8 cellular contexts compared by ENCODE assay signal in the genomic region with DNA sequence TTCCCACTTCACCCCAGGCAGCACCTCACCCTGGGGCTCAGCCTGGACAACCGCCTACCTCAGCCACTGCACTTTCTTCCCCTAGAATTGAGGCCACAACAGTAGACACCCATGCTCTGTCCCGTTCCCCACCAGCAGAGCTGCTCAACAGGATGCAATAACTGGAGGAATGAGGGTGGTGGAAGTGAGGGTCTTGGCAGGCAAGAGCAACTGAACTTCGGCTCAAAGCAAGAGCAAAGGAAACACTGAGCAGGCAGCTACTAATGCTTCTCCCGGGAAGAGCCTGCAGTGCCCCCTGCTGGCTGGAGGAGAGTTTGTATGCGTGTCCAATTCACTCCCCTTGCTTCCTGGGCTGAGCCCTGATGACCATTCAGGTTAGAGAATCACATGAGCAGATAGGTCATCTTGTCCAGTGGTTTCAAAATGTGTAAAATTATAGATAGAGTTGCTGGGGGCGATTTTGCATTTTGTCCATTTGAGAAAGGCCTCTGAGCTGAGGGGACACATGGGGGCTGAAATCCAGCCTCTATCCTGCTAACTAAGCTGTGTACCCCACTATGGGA. TPM values are rescaled to one million over a fixed set of nuclear protein-coding genes. Genes with fewer than 3 reads are reported as not detected.
A peak's percentile ranks its signal among the peaks of the same experiment; 100 is the strongest.
DNase-seq lines count a peak whose midpoint lies in the region; ATAC-seq, FAIRE-seq and TF ChIP-seq lines count a peak whose summit lies in the region.

No MANE protein-coding gene starts in this region.

- H3K9me3 ChIP-seq in CD4-positive, alpha-beta memory T cell (ENCODE audit: control insufficient read depth in 1 of 2, low read length in 2 of 2), result no peaks in the 10 kb centered on the region
- no peaks in the 10 kb centered on the region for H3K9me3 ChIP-seq in endothelial cell of umbilical vein (replicated peaks; ENCODE audit: control insufficient read depth, insufficient read depth, low read length)

- H3K4me1 Mint-ChIP-seq in CD4-positive, alpha-beta memory T cell, result peaks cover 4 to 11% (median 8%) of the 10 kb centered on the region in 4 donors
- H3K4me1 Mint-ChIP-seq in activated CD4-positive, alpha-beta memory T cell treated with anti-CD3 and anti-CD28 coated beads for 36 hours (ENCODE audit: low read depth), result peaks cover 16% of the 10 kb centered on the region
- peaks cover 0 to 11% (median 6%) of the 10 kb centered on the region in 3 donors for H3K4me1 Mint-ChIP-seq in naive B cell
- peaks cover 5% of the 10 kb centered on the region for H3K4me1 Mint-ChIP-seq in stimulated activated naive CD8-positive, alpha-beta T cell treated with anti-CD3 and anti-CD28 coated beads, Interleukin-15, Interleukin-2, amounts not matched to agents 100 ng/mL and 50 ng/mL, for 24 hours (ENCODE audit: low read depth)

- H3K27me3 ChIP-seq in CD4-positive, alpha-beta memory T cell (ENCODE audit: insufficient read depth, low read length), result no peaks in the 10 kb centered on the region
- peaks cover 10 to 14% of the 10 kb centered on the region in 2 experiments for H3K27me3 ChIP-seq in endothelial cell of umbilical vein (ENCODE audit: control insufficient read depth in 2 of 2, insufficient read depth in 2 of 2, low read length in 2 of 2)

- peak overlapping the region in 3 of 8 donors; percentile 41 to 74 (median 48) for H3K4me3 Mint-ChIP-seq in CD4-positive, alpha-beta memory T cell
- no peak overlapping the region for H3K4me3 Mint-ChIP-seq in activated CD4-positive, alpha-beta memory T cell treated with anti-CD3 and anti-CD28 coated beads for 36 hours
- no peak overlapping the region for H3K4me3 Mint-ChIP-seq in naive B cell
- no peak overlapping the region for H3K4me3 Mint-ChIP-seq in stimulated activated naive CD8-positive, alpha-beta T cell treated with anti-CD3 and anti-CD28 coated beads, Interleukin-15, Interleukin-2, amounts not matched to agents 100 ng/mL and 50 ng/mL, for 24 hours

- no peaks in the 10 kb centered on the region for H3K79me2 ChIP-seq in endothelial cell of umbilical vein (ENCODE audit: control insufficient read depth, insufficient read depth, low read length)

- H3K9ac ChIP-seq in endothelial cell of umbilical vein (replicated peaks; ENCODE audit: extremely low read depth, insufficient read depth, low read length), result no peak overlapping the region

- no peaks in the 10 kb centered on the region for H3K36me3 Mint-ChIP-seq in CD4-positive, alpha-beta memory T cell
- no peaks in the 10 kb centered on the region for H3K36me3 Mint-ChIP-seq in activated CD4-positive, alpha-beta memory T cell treated with anti-CD3 and anti-CD28 coated beads for 36 hours
- no peaks in the 10 kb centered on the region for H3K36me3 Mint-ChIP-seq in naive B cell
- H3K36me3 Mint-ChIP-seq in stimulated activated naive CD8-positive, alpha-beta T cell treated with anti-CD3 and anti-CD28 coated beads, Interleukin-15, Interleukin-2, amounts not matched to agents 100 ng/mL and 50 ng/mL, for 24 hours (ENCODE audit: low read depth), result no peaks in the 10 kb centered on the region

- no peaks in the 10 kb centered on the region for H3K36me3 ChIP-seq in CD4-positive, alpha-beta memory T cell (ENCODE audit: insufficient read depth, low read length)
- H3K36me3 ChIP-seq in endothelial cell of umbilical vein (ENCODE audit: control insufficient read depth in 2 of 2, extremely low read depth in 1 of 2, insufficient read depth in 2 of 2, low read length in 2 of 2), result no peaks in the 10 kb centered on the region

- peaks cover 0 to 2% (median 0%) of the 10 kb centered on the region in 8 donors for H3K9me3 Mint-ChIP-seq in CD4-positive, alpha-beta memory T cell
- no peaks in the 10 kb centered on the region for H3K9me3 Mint-ChIP-seq in activated CD4-positive, alpha-beta memory T cell treated with anti-CD3 and anti-CD28 coated beads for 36 hours
- H3K9me3 Mint-ChIP-seq in naive B cell, result no peaks in the 10 kb centered on the region
- no peaks in the 10 kb centered on the region for H3K9me3 Mint-ChIP-seq in stimulated activated naive CD8-positive, alpha-beta T cell treated with anti-CD3 and anti-CD28 coated beads, Interleukin-15, Interleukin-2, amounts not matched to agents 100 ng/mL and 50 ng/mL, for 24 hours

- peaks cover 5% of the 10 kb centered on the region for H3K4me1 ChIP-seq in CD4-positive, alpha-beta memory T cell (ENCODE audit: insufficient read depth, low read length)
- no peaks in the 10 kb centered on the region for H3K4me1 ChIP-seq in endothelial cell of umbilical vein (ENCODE audit: control insufficient read depth, extremely low read depth, insufficient read depth, low read length)

- CTCF ChIA-PET in CD4-positive, alpha-beta memory T cell (lab: Charles Lee; ENCODE audit: partially characterized antibody), result interaction anchor here (0.7 to 12.4 kb wide), 31 partner anchors 9 to 560 kb away, joined by 3 to 280 read pairs (median 6); a partner anchor contains a TSS
- CTCF ChIA-PET in HEK293T (lab: Yijun Ruan, JAX) (interaction anchor here (0.5 to 5.0 kb wide), 24 partner anchors 9 to 503 kb away, joined by 3 to 79 read pairs (median 4); a partner anchor contains a TSS), endothelial cell of umbilical vein (lab: Charles Lee) (interaction anchor here (0.6 to 9.7 kb wide), 37 partner anchors 8 to 559 kb away, joined by 3 to 440 read pairs (median 4); a partner anchor contains a TSS)
- CTCF ChIA-PET in activated CD4-positive, alpha-beta memory T cell treated with anti-CD3 and anti-CD28 coated beads for 36 hours (lab: Charles Lee), result interaction anchor here (0.6 to 9.8 kb wide), 43 partner anchors 10 to 560 kb away, joined by 3 to 383 read pairs (median 5); a partner anchor contains a TSS

- peaks cover 2 to 7% of the 10 kb centered on the region in 2 donors for H3K27me3 Mint-ChIP-seq in CD4-positive, alpha-beta memory T cell
- H3K27me3 Mint-ChIP-seq in activated CD4-positive, alpha-beta memory T cell treated with anti-CD3 and anti-CD28 coated beads for 36 hours, result peaks cover 12% of the 10 kb centered on the region
- peaks cover 14 to 48% (median 27%) of the 10 kb centered on the region in 3 donors for H3K27me3 Mint-ChIP-seq in naive B cell
- peaks cover 5% of the 10 kb centered on the region for H3K27me3 Mint-ChIP-seq in stimulated activated naive CD8-positive, alpha-beta T cell treated with anti-CD3 and anti-CD28 coated beads, Interleukin-15, Interleukin-2, amounts not matched to agents 100 ng/mL and 50 ng/mL, for 24 hours

- H3K27ac Mint-ChIP-seq in CD4-positive, alpha-beta memory T cell, result peak overlapping the region in 2 of 7 donors; percentile 12 to 18
- H3K27ac Mint-ChIP-seq in activated CD4-positive, alpha-beta memory T cell treated with anti-CD3 and anti-CD28 coated beads for 36 hours, result no peak overlapping the region
- peak overlapping the region in 1 of 6 donors; percentile 79 for H3K27ac Mint-ChIP-seq in naive B cell
- peak overlapping the region; percentile 9 for H3K27ac Mint-ChIP-seq in stimulated activated naive CD8-positive, alpha-beta T cell treated with anti-CD3 and anti-CD28 coated beads, Interleukin-15, Interleukin-2, amounts not matched to agents 100 ng/mL and 50 ng/mL, for 24 hours

- no peak overlapping the region for H3K4me2 ChIP-seq in endothelial cell of umbilical vein (ENCODE audit: insufficient read depth, low read length)

- H3K27ac ChIP-seq in CD4-positive, alpha-beta memory T cell (ENCODE audit: low read depth, low read length), result no peak overlapping the region
- no peak overlapping the region for H3K27ac ChIP-seq in endothelial cell of umbilical vein (ENCODE audit: insufficient read depth, low read depth, low read length)

- no peaks in the 10 kb centered on the region for H3K9me1 ChIP-seq in endothelial cell of umbilical vein (replicated peaks; ENCODE audit: control insufficient read depth, extremely low read depth, insufficient read depth, low read length)

- ATAC-seq in naive B cell (ENCODE audit: low read depth in 2 of 2) (peak; percentile 49 to 52), GM18870 (IDR thresholded peaks at IDR 0.05; ENCODE audit: unreplicated experiment) (no peak)

- intact Hi-C loops in CD4-positive, alpha-beta memory T cell (cut with micrococcal nuclease), result loop anchor here (1.0 kb wide), 3 partner anchors 52 to 560 kb away; no protein-coding TSS in a partner anchor
- intact Hi-C loops in activated CD4-positive, alpha-beta memory T cell treated with anti-CD3 and anti-CD28 coated beads for 36 hours (cut with micrococcal nuclease), result loop anchor here (1.0 kb wide), 1 partner anchor 52 kb away; no protein-coding TSS in a partner anchor
- intact Hi-C loops in endothelial cell of umbilical vein (cut with micrococcal nuclease), result loop anchor here (1.0 kb wide), 1 partner anchor 52 kb away; no protein-coding TSS in a partner anchor

- POLR2A ChIA-PET in CD4-positive, alpha-beta memory T cell (lab: Charles Lee; ENCODE audit: partially characterized antibody), result interaction anchor here (0.6 to 1.9 kb wide), 4 partner anchors 23 to 548 kb away, joined by 3 to 6 read pairs (median 4); a partner anchor contains a TSS
- POLR2A ChIA-PET in HEK293T (lab: Yijun Ruan, JAX) (interaction anchor here (0.9 to 4.0 kb wide), 4 partner anchors 9 to 52 kb away, joined by 3 to 34 read pairs (median 4); a partner anchor contains a TSS), endothelial cell of umbilical vein (lab: Charles Lee) (interaction anchor here (0.8 kb wide), 1 partner anchor 13 kb away, joined by 4 read pairs; no protein-coding TSS in a partner anchor)
- POLR2A ChIA-PET in activated CD4-positive, alpha-beta memory T cell treated with anti-CD3 and anti-CD28 coated beads for 36 hours (lab: Charles Lee), result interaction anchor here (1.2 kb wide), 1 partner anchor 9 kb away, joined by 4 read pairs; no protein-coding TSS in a partner anchor

- H4K20me1 ChIP-seq in endothelial cell of umbilical vein (replicated peaks; ENCODE audit: control insufficient read depth, extremely low read depth, insufficient read depth, low read length), result no peaks in the 10 kb centered on the region

- no peak for TF ChIP-seq POLR2A in endothelial cell of umbilical vein (IDR thresholded peaks at IDR 0.05; ENCODE audit: low read depth, low read length)

- peak; percentile 88 for FAIRE-seq in endothelial cell of umbilical vein (lab: Jason Lieb, UNC)

- peak; percentile 82 to 89 for TF ChIP-seq CTCF in endothelial cell of umbilical vein (IDR thresholded peaks at IDR 0.05; ENCODE audit: extremely low read depth in 1 of 2, insufficient read depth in 1 of 2, low read depth in 1 of 2, low read length in 2 of 2)

- peak overlapping the region; percentile 72 for H2AFZ ChIP-seq in endothelial cell of umbilical vein (ENCODE audit: low read depth, low read length)

- peak overlapping the region in 1 of 2 donors; percentile 11 for H3K4me3 ChIP-seq in CD4-positive, alpha-beta memory T cell (ENCODE audit: low read length in 2 of 2)
- no peak overlapping the region for H3K4me3 ChIP-seq in endothelial cell of umbilical vein (replicated peaks in 1 of 3; ENCODE audit: insufficient read depth in 1 of 3, low read depth in 1 of 3, low read length in 3 of 3)

- no TSS peak for BruUV-seq in endothelial cell of umbilical vein (replicated peaks; lab: Mats Ljungman, UMichigan)

- dilution Hi-C loops in endothelial cell of umbilical vein (cut with MboI; ENCODE audit: extremely low pct_ligation_motif_present, low sequenced_read_pairs), result no loop called here

- peak; percentile 48 to 60 (median 57) for DNase-seq in CD4-positive, alpha-beta memory T cell
- DNase-seq in HEK293T (ENCODE audit: extremely low spot score) (peak; percentile 81), NCI-H82 (lab: John Stamatoyannopoulos, UW) (peak; percentile 87), endothelial cell of umbilical vein (ENCODE audit: low read depth, low spot score) (peak; percentile 37), naive B cell (peak; percentile 14)
- peak; percentile 82 for DNase-seq in activated CD4-positive, alpha-beta memory T cell treated with anti-CD3 and anti-CD28 coated beads for 36 hours

RNA-seq across cellular contexts. Expression of a gene that starts 13.9 kb away (rescaled TPM):
- total RNA-seq in CD4-positive, alpha-beta memory T cell, result under 1 TPM; 0.29 to 0.42 TPM
- not detected for polyA plus RNA-seq in CD4-positive, alpha-beta memory T cell
- not detected for total RNA-seq in activated CD4-positive, alpha-beta memory T cell treated with anti-CD3 and anti-CD28 coated beads for 36 hours
- total RNA-seq in endothelial cell of umbilical vein, result not detected in 2 replicates
- polyA plus RNA-seq in endothelial cell of umbilical vein (not detected in 2 replicates), naive B cell (ENCODE audit: low read depth in 6 of 6) (not detected)
- polyA plus RNA-seq in endothelial cell of umbilical vein (2011; cell fraction: cytosol; rRNA removed), result not detected in 2 replicates
- not detected in 2 replicates for polyA plus RNA-seq in endothelial cell of umbilical vein (2011; cell fraction: nucleus; rRNA removed)
- not detected in 2 replicates for polyA plus RNA-seq in endothelial cell of umbilical vein (2012)
- not detected in 2 replicates for polyA minus RNA-seq in endothelial cell of umbilical vein
- polyA minus RNA-seq in endothelial cell of umbilical vein (2011; cell fraction: cytosol; rRNA and poly(A)+ RNA removed), result not detected
- not detected in 2 replicates for polyA minus RNA-seq in endothelial cell of umbilical vein (2011; cell fraction: nucleus; rRNA and poly(A)+ RNA removed)

RNA-seq across cellular contexts. Expression of a gene that starts 18.6 kb away (rescaled TPM):
- under 1 TPM in 1 of 2 experiments, not detected in 1; 0.12 TPM for total RNA-seq in CD4-positive, alpha-beta memory T cell
- under 1 TPM in 1 of 2 donors, not detected in 1; 0.23 TPM for polyA plus RNA-seq in CD4-positive, alpha-beta memory T cell
- under 1 TPM; 0.19 TPM for total RNA-seq in activated CD4-positive, alpha-beta memory T cell treated with anti-CD3 and anti-CD28 coated beads for 36 hours
- not detected in 2 replicates for total RNA-seq in endothelial cell of umbilical vein
- polyA plus RNA-seq in endothelial cell of umbilical vein (not detected in 2 replicates), naive B cell (ENCODE audit: low read depth in 6 of 6) (not detected)
- polyA plus RNA-seq in endothelial cell of umbilical vein (2011; cell fraction: cytosol; rRNA removed), result not detected in 2 replicates
- 0.03 and 0.04 TPM in 2 replicates for polyA plus RNA-seq in endothelial cell of umbilical vein (2011; cell fraction: nucleus; rRNA removed)
- polyA plus RNA-seq in endothelial cell of umbilical vein (2012), result 0.07 TPM in 1 of 2 replicates, not detected in the other
- 0.04 and 0.12 TPM in 2 replicates for polyA minus RNA-seq in endothelial cell of umbilical vein
- not detected for polyA minus RNA-seq in endothelial cell of umbilical vein (2011; cell fraction: cytosol; rRNA and poly(A)+ RNA removed)
- not detected in 2 replicates for polyA minus RNA-seq in endothelial cell of umbilical vein (2011; cell fraction: nucleus; rRNA and poly(A)+ RNA removed)

RNA-seq across cellular contexts. Expression of a gene that starts 33.2 kb away (rescaled TPM):
- 10 to 100 TPM; 31.8 to 32.4 TPM for total RNA-seq in CD4-positive, alpha-beta memory T cell
- 1 to 10 TPM; 8.9 to 9.6 TPM for polyA plus RNA-seq in CD4-positive, alpha-beta memory T cell
- total RNA-seq in activated CD4-positive, alpha-beta memory T cell treated with anti-CD3 and anti-CD28 coated beads for 36 hours, result under 1 TPM; 0.43 to 0.61 TPM
- total RNA-seq in endothelial cell of umbilical vein, result not detected in 2 replicates
- not detected in 2 replicates for polyA plus RNA-seq in endothelial cell of umbilical vein
- polyA plus RNA-seq in endothelial cell of umbilical vein (2011; cell fraction: cytosol; rRNA removed), result not detected in 2 replicates
- not detected in 2 replicates for polyA plus RNA-seq in endothelial cell of umbilical vein (2011; cell fraction: nucleus; rRNA removed)
- polyA plus RNA-seq in endothelial cell of umbilical vein (2012), result not detected in 2 replicates
- not detected in 2 replicates for polyA minus RNA-seq in endothelial cell of umbilical vein
- polyA minus RNA-seq in endothelial cell of umbilical vein (2011; cell fraction: cytosol; rRNA and poly(A)+ RNA removed), result not detected
- polyA minus RNA-seq in endothelial cell of umbilical vein (2011; cell fraction: nucleus; rRNA and poly(A)+ RNA removed), result not detected in 2 replicates
- not detected for polyA plus RNA-seq in naive B cell (ENCODE audit: low read depth in 6 of 6)

Comparison
In these comparisons a context has a peak if more than half of its experiments do, and no peak if none do; other contexts are left out.
1. DNase-seq: peak in every context shown above with its lines; median percentile 87 in NCI-H82; 82 in activated CD4-positive, alpha-beta memory T cell treated with anti-CD3 and anti-CD28 coated beads for 36 hours; 81 in HEK293T; 57 in CD4-positive, alpha-beta memory T cell; 37 in endothelial cell of umbilical vein; 14 in naive B cell.
2. RNA of a gene that starts 33.2 kb away (total RNA-seq): 31.8 to 32.4 TPM in CD4-positive, alpha-beta memory T cell; 0.43 to 0.61 TPM in activated CD4-positive, alpha-beta memory T cell treated with anti-CD3 and anti-CD28 coated beads for 36 hours and not detected in endothelial cell of umbilical vein; every median in the first group is over 10 times any median in the second.